In genomic region chr12:2877047-2877958, GRCh38 we compare ENCODE assay signal across 8 cellular contexts. TPM values are rescaled to one million over a fixed set of nuclear protein-coding genes. Genes with fewer than 3 reads are reported as not detected.
DNase-seq lines count a peak whose midpoint lies in the region; ATAC-seq, FAIRE-seq and TF ChIP-seq lines count a peak whose summit lies in the region.

FOXM1 (minus strand) TSS chr12:2877174; CDS start chr12:2874478, 2,696 bp downstream.
RHNO1 (plus strand) TSS chr12:2877223; CDS start chr12:2885367, 8,144 bp downstream.

- no peaks in the 10 kb centered on the region for H3K9me3 Mint-ChIP-seq in endodermal cell

- peak within 1 kb of the TSS; percentile 94 for H3K4me3 Mint-ChIP-seq in endodermal cell

- ATAC-seq in GM21360 (IDR thresholded peaks at IDR 0.05; ENCODE audit: unreplicated experiment), result peak; percentile 76

- H3K27ac ChIP-seq in endodermal cell (ENCODE audit: low read depth, low read length), result peak within 1 kb of the TSS; percentile 81
- peak within 1 kb of the TSS; percentile 90 for H3K27ac ChIP-seq in mesodermal cell (ENCODE audit: low read depth, low read length, severe bottlenecking)

- 1 to 3% methylated on average over 25 to 70 of the region's 70 CpGs for WGBS in endodermal cell (ENCODE audit: insufficient coverage in 1 of 2, insufficient read length in 1 of 2), 2 experiments
- WGBS in mesodermal cell (ENCODE audit: insufficient coverage in 2 of 2), 2 experiments, result 1% methylated on average over 49 to 54 of the region's 70 CpGs

- H3K36me3 Mint-ChIP-seq in endodermal cell (ENCODE audit: low read depth), result peaks cover 37% of the 10 kb centered on the region

- peak; percentile 96 for FAIRE-seq in HTR-8/SVneo (lab: Jason Lieb, UNC)

- H3K4me3 ChIP-seq in endodermal cell (ENCODE audit: low read length) (peak within 1 kb of the TSS; percentile 91), mesodermal cell (ENCODE audit: extremely low read depth, insufficient read depth, low read length, poor library complexity, severe bottlenecking) (peak within 1 kb of the TSS; percentile 92)

- peaks cover 25% of the 10 kb centered on the region for H3K4me1 Mint-ChIP-seq in endodermal cell

- no peaks in the 10 kb centered on the region for H3K27me3 ChIP-seq in endodermal cell (ENCODE audit: control insufficient read depth, insufficient read depth, low read length, poor library complexity, severe bottlenecking)

- TF ChIP-seq CTCF in endodermal cell (conservative IDR thresholded peaks at IDR 0.05), result peak; percentile 50

- H3K9ac ChIP-seq in endodermal cell (ENCODE audit: extremely low read depth, low read length, poor library complexity, severe bottlenecking), result peak within 1 kb of the TSS; percentile 90

- no peaks in the 10 kb centered on the region for H3K27me3 Mint-ChIP-seq in endodermal cell (ENCODE audit: insufficient read depth)

- H3K36me3 ChIP-seq in endodermal cell (ENCODE audit: control insufficient read depth, insufficient read depth, low read length), result peaks cover 27% of the 10 kb centered on the region
- H3K36me3 ChIP-seq in mesodermal cell (ENCODE audit: control insufficient read depth, insufficient read depth, low read length), result peaks cover 40% of the 10 kb centered on the region

- H3K4me1 ChIP-seq in endodermal cell (ENCODE audit: control insufficient read depth, insufficient read depth, low read length) (no peaks in the 10 kb centered on the region), mesodermal cell (ENCODE audit: control insufficient read depth, insufficient read depth, low read length, poor library complexity, severe bottlenecking) (peaks cover 4% of the 10 kb centered on the region)

- peak within 1 kb of the TSS; percentile 98 for H3K27ac Mint-ChIP-seq in endodermal cell

- DNase-seq in COLO668 (lab: John Stamatoyannopoulos, UW; ENCODE audit: unreplicated experiment), result peak; percentile 80
- DNase-seq in HTR-8/SVneo (ENCODE audit: insufficient read length, low spot score), result peak; percentile 96
- peak; percentile 65 for DNase-seq in NOMO-1 treated with dmso at 0.1 percent for 144 hours (lab: John Stamatoyannopoulos, UW; ENCODE audit: unreplicated experiment)
- DNase-seq in activated CD8-positive, alpha-beta memory T cell treated with anti-CD3 and anti-CD28 coated beads, Interleukin-2, amount 50 U/mL, for 1 hour (ENCODE audit: extremely low read depth), result peak; percentile 60
- DNase-seq in endodermal cell, result peak; percentile 99
- peak; percentile 75 for DNase-seq in stimulated activated CD8-positive, alpha-beta memory T cell treated with anti-CD3 and anti-CD28 coated beads, Interleukin-15, amount 100 ng/mL, for 24 hours (ENCODE audit: low read depth)

- no peaks in the 10 kb centered on the region for H3K9me3 ChIP-seq in endodermal cell (ENCODE audit: control insufficient read depth, low read length)
- H3K9me3 ChIP-seq in mesodermal cell (ENCODE audit: control insufficient read depth, low read length), result no peaks in the 10 kb centered on the region

RNA-seq across cellular contexts. Expression of gene FOXM1, which starts in this region (rescaled TPM):
- 100 to 1,000 TPM in 1 of 2 donors, 10 to 100 TPM in 1; 93.9 to 147 TPM for total RNA-seq in endodermal cell
- 77.6 TPM for polyA plus RNA-seq in endodermal cell (2013, experiment 1 of 2)
- polyA plus RNA-seq in endodermal cell (2013, experiment 2 of 2), result 78.7 TPM
- polyA plus RNA-seq in mesodermal cell (2013, experiment 1 of 2), result 54.0 TPM
- 52.0 TPM for polyA plus RNA-seq in mesodermal cell (2013, experiment 2 of 2)

RNA-seq across cellular contexts. Expression of gene RHNO1, which starts in this region (rescaled TPM):
- 10 to 100 TPM; 64.9 to 70.0 TPM for total RNA-seq in endodermal cell
- polyA plus RNA-seq in endodermal cell (2013, experiment 1 of 2), result 70.6 TPM
- polyA plus RNA-seq in endodermal cell (2013, experiment 2 of 2), result 67.4 TPM
- 56.5 TPM for polyA plus RNA-seq in mesodermal cell (2013, experiment 1 of 2)
- polyA plus RNA-seq in mesodermal cell (2013, experiment 2 of 2), result 44.9 TPM

Comparison
In these comparisons a context has a peak if more than half of its experiments do, and no peak if none do; other contexts are left out.
1. Peak in every context shown above with its lines: DNase-seq, ATAC-seq, H3K4me3 ChIP-seq and H3K27ac ChIP-seq.